ENCODE assay signal across 8 cellular contexts in genomic region chr7:92835851-92836488, GRCh38. TPM values are rescaled to one million over a fixed set of nuclear protein-coding genes. Genes with fewer than 3 reads are reported as not detected.
DNase-seq lines count a peak whose midpoint lies in the region; ATAC-seq and TF ChIP-seq lines count a peak whose summit lies in the region.

No MANE protein-coding gene starts in this region.

- H3K4me3 ChIP-seq in BE2C (ENCODE audit: low read depth, low read length) = peak overlapping the region; percentile 98

- peaks cover 17% of the 10 kb centered on the region for H3K36me3 ChIP-seq in BE2C

- no peak for TF ChIP-seq CTCF in BE2C (IDR thresholded peaks at IDR 0.05; ENCODE audit: low read depth, low read length)

- H3K9me3 ChIP-seq in BE2C = no peaks in the 10 kb centered on the region

- no peaks in the 10 kb centered on the region; the same call in none of the 2 replicates for H3K4me1 ChIP-seq in BE2C

- peaks cover 44% of the 10 kb centered on the region for H3K27me3 ChIP-seq in BE2C

- DNase-seq in BE2C (no peak), T-helper 22 cell (ENCODE audit: low read depth) (peak; percentile 10), left lobe of liver (ENCODE audit: low spot score) (peak; percentile 50), Ammon's horn (ENCODE audit: low spot score) (no peak)
- DNase-seq in central memory CD4-positive, alpha-beta T cell = peak; percentile 50
- DNase-seq in stimulated activated CD8-positive, alpha-beta memory T cell treated with anti-CD3 and anti-CD28 coated beads, Interleukin-15, amount 100 ng/mL, for 24 hours (ENCODE audit: low read depth) = peak; percentile 26

- ATAC-seq in HG02885 (IDR thresholded peaks at IDR 0.05; ENCODE audit: poor library complexity, unreplicated experiment) (peak; percentile 8), left lobe of liver (peak; percentile 1), HG03460 (IDR thresholded peaks at IDR 0.05; ENCODE audit: unreplicated experiment) (no peak)

RNA-seq across cellular contexts. Expression of gene CDK6, which starts 0.4 kb away (rescaled TPM):
- polyA plus RNA-seq in BE2C (2012; ENCODE audit: insufficient read depth, insufficient read length, low read depth) = 17.2 TPM
- 15.3 TPM for total RNA-seq in left lobe of liver

Comparison
In these comparisons a context has a peak if more than half of its experiments do, and no peak if none do; other contexts are left out.
1. DNase-seq: peak in T-helper 22 cell (single experiment), central memory CD4-positive, alpha-beta T cell (single experiment), left lobe of liver (single experiment) and stimulated activated CD8-positive, alpha-beta memory T cell treated with anti-CD3 and anti-CD28 coated beads, Interleukin-15, amount 100 ng/mL, for 24 hours (single experiment); none in BE2C (single experiment) and Ammon's horn (single experiment).